1 cellular context compared by ENCODE assay signal in the genomic region with DNA sequence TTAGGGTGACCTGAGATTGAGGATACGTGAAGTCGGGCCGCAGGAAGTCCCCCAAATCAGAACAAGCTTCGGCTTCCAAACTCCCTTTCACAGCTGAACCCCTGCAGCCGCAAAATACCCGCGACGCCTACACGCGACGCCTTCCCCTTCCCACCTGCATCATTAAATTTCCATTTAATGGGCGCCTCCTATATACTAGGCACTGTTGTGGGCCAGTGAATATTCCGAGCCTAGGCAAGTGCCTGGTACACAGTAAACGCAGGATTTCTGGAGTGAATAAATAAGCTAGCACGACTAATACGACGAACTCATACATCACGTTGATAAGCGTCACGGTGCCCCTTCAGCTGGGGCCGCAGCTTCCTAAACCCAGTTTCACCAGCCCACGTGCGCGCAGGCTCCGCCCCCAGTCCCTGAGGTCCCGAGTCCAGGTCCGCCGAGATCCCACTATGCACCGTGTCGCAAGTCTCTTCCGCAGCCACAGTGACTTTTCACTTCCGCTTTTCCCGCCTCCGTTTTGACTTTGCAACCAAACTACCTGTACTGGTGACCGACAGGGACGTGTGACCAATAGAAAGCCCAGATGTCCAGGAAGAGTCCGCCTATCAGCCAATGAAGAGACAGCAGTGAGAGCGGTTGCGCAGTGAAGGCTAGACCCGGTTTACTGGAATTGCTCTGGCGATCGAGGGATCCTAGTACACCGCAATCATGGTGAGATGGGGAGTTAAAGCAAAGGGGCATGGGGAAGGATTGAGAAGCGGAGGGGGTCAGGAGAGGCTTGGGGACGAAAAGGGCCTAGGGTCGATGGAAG.
TF ChIP-seq lines count a peak whose summit lies in the region.

Gene PSMB3 (plus strand): TSS at position 623 of the 811 bp plus-strand sequence. CDS start 86 bp downstream, at position 709.

TF ChIP-seq in HepG2, 621 proteins besides CTCF, POLR2A, EP300 and RAD21 (continued from another document):
- TF ChIP-seq PAXIP1 (CRISPR knock-in tag; conservative IDR thresholded peaks at IDR 0.05) = peak; percentile 61
- TF ChIP-seq, protein P1, sequence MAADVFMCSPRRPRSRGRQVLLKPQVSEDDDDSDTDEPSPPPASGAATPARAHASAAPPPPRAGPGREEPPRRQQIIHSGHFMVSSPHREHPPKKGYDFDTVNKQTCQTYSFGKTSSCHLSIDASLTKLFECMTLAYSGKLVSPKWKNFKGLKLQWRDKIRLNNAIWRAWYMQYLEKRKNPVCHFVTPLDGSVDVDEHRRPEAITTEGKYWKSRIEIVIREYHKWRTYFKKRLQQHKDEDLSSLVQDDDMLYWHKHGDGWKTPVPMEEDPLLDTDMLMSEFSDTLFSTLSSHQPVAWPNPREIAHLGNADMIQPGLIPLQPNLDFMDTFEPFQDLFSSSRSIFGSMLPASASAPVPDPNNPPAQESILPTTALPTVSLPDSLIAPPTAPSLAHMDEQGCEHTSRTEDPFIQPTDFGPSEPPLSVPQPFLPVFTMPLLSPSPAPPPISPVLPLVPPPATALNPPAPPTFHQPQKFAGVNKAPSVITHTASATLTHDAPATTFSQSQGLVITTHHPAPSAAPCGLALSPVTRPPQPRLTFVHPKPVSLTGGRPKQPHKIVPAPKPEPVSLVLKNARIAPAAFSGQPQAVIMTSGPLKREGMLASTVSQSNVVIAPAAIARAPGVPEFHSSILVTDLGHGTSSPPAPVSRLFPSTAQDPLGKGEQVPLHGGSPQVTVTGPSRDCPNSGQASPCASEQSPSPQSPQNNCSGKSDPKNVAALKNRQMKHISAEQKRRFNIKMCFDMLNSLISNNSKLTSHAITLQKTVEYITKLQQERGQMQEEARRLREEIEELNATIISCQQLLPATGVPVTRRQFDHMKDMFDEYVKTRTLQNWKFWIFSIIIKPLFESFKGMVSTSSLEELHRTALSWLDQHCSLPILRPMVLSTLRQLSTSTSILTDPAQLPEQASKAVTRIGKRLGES (CRISPR knock-in tag; IDR thresholded peaks at IDR 0.05; ENCODE audit: borderline replicate concordance) = no peak
- TF ChIP-seq ZNF770 (CRISPR knock-in tag; IDR thresholded peaks at IDR 0.05) = no peak
- TF ChIP-seq CBX1 (IDR thresholded peaks at IDR 0.05; ENCODE audit: low read depth) = peak; percentile 54
- TF ChIP-seq LRRFIP1 (CRISPR knock-in tag; conservative IDR thresholded peaks at IDR 0.05) = no peak
